Comparison of ENCODE assay signal across 1 cellular context in genomic region chr19:18834644-18834984, GRCh38.
TF ChIP-seq lines count a peak whose summit lies in the region.

No MANE protein-coding gene starts in this region.

TF ChIP-seq in GM12878, 131 proteins besides CTCF, POLR2A, EP300 and RAD21:
- TF ChIP-seq SIX5 (IDR thresholded peaks at IDR 0.05; ENCODE audit: low read depth, low read length, severe bottlenecking) (no peak), BRCA1 (IDR thresholded peaks at IDR 0.05; ENCODE audit: low read depth, low read length) (no peak), NFYA (IDR thresholded peaks at IDR 0.05; ENCODE audit: borderline replicate concordance, low read depth, low read length) (no peak), CHD1 (IDR thresholded peaks at IDR 0.05; ENCODE audit: low read depth, low read length) (no peak), MEF2B (IDR thresholded peaks at IDR 0.05; ENCODE audit: partially characterized antibody, poor library complexity, severe bottlenecking) (no peak), BCL3 (IDR thresholded peaks at IDR 0.05; ENCODE audit: borderline replicate concordance, insufficient read depth, low read depth, low read length, poor library complexity, severe bottlenecking) (no peak), KDM1A (IDR thresholded peaks at IDR 0.05; ENCODE audit: borderline replicate concordance) (no peak), ZNF217 (IDR thresholded peaks at IDR 0.05) (no peak), ZZZ3 (IDR thresholded peaks at IDR 0.05; ENCODE audit: control insufficient read depth, insufficient read length, low read depth) (no peak), MYC (IDR thresholded peaks at IDR 0.05; ENCODE audit: insufficient read depth, insufficient read length, insufficient replicate concordance, low read length, severe bottlenecking) (no peak), PBX3 (IDR thresholded peaks at IDR 0.05; ENCODE audit: insufficient replicate concordance, low read depth, low read length) (no peak), E2F4 (IDR thresholded peaks at IDR 0.05; ENCODE audit: low read depth, low read length) (no peak), JUNB (IDR thresholded peaks at IDR 0.05) (no peak)
